ENCODE assay signal across 13 cellular contexts in genomic region chr3:126342991-126343661, GRCh38. TPM values are rescaled to one million over a fixed set of nuclear protein-coding genes. Genes with fewer than 3 reads are reported as not detected.
DNase-seq lines count a peak whose midpoint lies in the region; ATAC-seq, FAIRE-seq and TF ChIP-seq lines count a peak whose summit lies in the region.
"Had no signal": no experiment of that assay in that cellular context is flagged by ENCODE, and none has a peak within 500 bp of the region (broad histone marks: within the 10 kb centered on the region; RNA-seq: fewer than 3 reads in every experiment).

No MANE protein-coding gene starts in this region.

- H3K27me3 Mint-ChIP-seq in activated naive CD8-positive, alpha-beta T cell treated with anti-CD3 and anti-CD28 coated beads, Interleukin-2, amount 10 ng/mL, durations not matched to agents 7 days and 5 days = no peaks in the 10 kb centered on the region
- H3K27me3 Mint-ChIP-seq in activated naive CD8-positive, alpha-beta T cell treated with anti-CD3 and anti-CD28 coated beads for 36 hours = no peaks in the 10 kb centered on the region

- H4K20me1 ChIP-seq in K562 (replicated peaks; ENCODE audit: control insufficient read depth, insufficient read depth, low read length) = no peaks in the 10 kb centered on the region; the same call in 1 of the 2 replicates

- in situ Hi-C loops in K562 (cut with MboI) = no loop called here

- H3K9me3 Mint-ChIP-seq in activated naive CD8-positive, alpha-beta T cell treated with anti-CD3 and anti-CD28 coated beads, Interleukin-2, amount 10 ng/mL, durations not matched to agents 7 days and 5 days = no peaks in the 10 kb centered on the region
- no peaks in the 10 kb centered on the region for H3K9me3 Mint-ChIP-seq in activated naive CD8-positive, alpha-beta T cell treated with anti-CD3 and anti-CD28 coated beads for 36 hours
- H3K9me3 Mint-ChIP-seq: CD4-positive, alpha-beta T cell had no signal

- no peak overlapping the region for H3K4me3 ChIP-seq in K562
- no peak overlapping the region for H3K4me3 ChIP-seq in right lobe of liver
- H3K4me3 ChIP-seq: prostate gland had no signal

- intact Hi-C loops in K562 (cut with micrococcal nuclease) (no loop called here), right lobe of liver (cut with DNase I) (loop anchor here in 1 of 2 donors (10.0 kb wide), 1 partner anchor 78 kb away; no protein-coding TSS in a partner anchor)

- no peak for ATAC-seq in activated naive CD8-positive, alpha-beta T cell treated with anti-CD3 and anti-CD28 coated beads, Interleukin-2, amount 10 ng/mL, durations not matched to agents 7 days and 5 days (ENCODE audit: low read depth)
- ATAC-seq in K562 (peak; percentile 44; the same call in 1 of the 3 replicates), right lobe of liver (peak; percentile 2 to 5 (median 3)), HG02970 (IDR thresholded peaks at IDR 0.05; ENCODE audit: low FRiP score, unreplicated experiment) (no peak)
- ATAC-seq: PC-3 had no signal

- no peaks in the 10 kb centered on the region for H3K4me1 Mint-ChIP-seq in activated naive CD8-positive, alpha-beta T cell treated with anti-CD3 and anti-CD28 coated beads, Interleukin-2, amount 10 ng/mL, durations not matched to agents 7 days and 5 days
- no peaks in the 10 kb centered on the region for H3K4me1 Mint-ChIP-seq in activated naive CD8-positive, alpha-beta T cell treated with anti-CD3 and anti-CD28 coated beads for 36 hours

- no peaks in the 10 kb centered on the region for H3K36me3 Mint-ChIP-seq in activated naive CD8-positive, alpha-beta T cell treated with anti-CD3 and anti-CD28 coated beads, Interleukin-2, amount 10 ng/mL, durations not matched to agents 7 days and 5 days
- H3K36me3 Mint-ChIP-seq in activated naive CD8-positive, alpha-beta T cell treated with anti-CD3 and anti-CD28 coated beads for 36 hours = no peaks in the 10 kb centered on the region

- H3K27ac Mint-ChIP-seq in activated naive CD8-positive, alpha-beta T cell treated with anti-CD3 and anti-CD28 coated beads, Interleukin-2, amount 10 ng/mL, durations not matched to agents 7 days and 5 days = no peak overlapping the region
- H3K27ac Mint-ChIP-seq in activated naive CD8-positive, alpha-beta T cell treated with anti-CD3 and anti-CD28 coated beads for 36 hours = no peak overlapping the region
- H3K27ac Mint-ChIP-seq: CD4-positive, alpha-beta T cell had no signal

- H3K27me3 ChIP-seq in K562 (ENCODE audit: control insufficient read depth in 2 of 2, insufficient read depth in 2 of 2, low read length in 2 of 2) = no peaks in the 10 kb centered on the region; a peak in 1 of 5 replicates
- no peaks in the 10 kb centered on the region for H3K27me3 ChIP-seq in right lobe of liver

- 0 out of 4 replicates have a peak, but pooled peaks of 1 of the 2 experiments have one; percentile 8 for TF ChIP-seq RAD21 in K562 (CRISPR knock-in tag; conservative IDR thresholded peaks at IDR 0.05 in 1 of 2, IDR thresholded peaks at IDR 0.05 in 1 of 2)

- H3K4me1 ChIP-seq in K562 (replicated peaks in 1 of 2; ENCODE audit: control insufficient read depth in 2 of 2, insufficient read depth in 2 of 2, low read length in 2 of 2) = peaks cover 0 to 3% of the 10 kb centered on the region in 2 experiments; a peak in 1 of 5 replicates
- H3K4me1 ChIP-seq in right lobe of liver = peaks cover 0 to 73% (median 34%) of the 10 kb centered on the region in 4 donors
- H3K4me1 ChIP-seq: prostate gland had no signal

- no peak overlapping the region for H3K4me3 Mint-ChIP-seq in activated naive CD8-positive, alpha-beta T cell treated with anti-CD3 and anti-CD28 coated beads, Interleukin-2, amount 10 ng/mL, durations not matched to agents 7 days and 5 days
- no peak overlapping the region for H3K4me3 Mint-ChIP-seq in activated naive CD8-positive, alpha-beta T cell treated with anti-CD3 and anti-CD28 coated beads for 36 hours
- H3K4me3 Mint-ChIP-seq: CD4-positive, alpha-beta T cell had no signal

- H3K9me3 ChIP-seq in K562 (replicated peaks; ENCODE audit: control insufficient read depth, insufficient read depth, low read depth, low read length) (no peaks in the 10 kb centered on the region), right lobe of liver (no peaks in the 10 kb centered on the region)
- H3K9me3 ChIP-seq: prostate gland had no signal

- no peak overlapping the region for H2AFZ ChIP-seq in K562 (ENCODE audit: low read depth, low read length)

- WGBS in K562 (ENCODE audit: insufficient coverage, low coverage, missing lambda C conversion rate) = 76% methylated on average over 4 of the region's 20 CpGs
- WGBS in right lobe of liver (ENCODE audit: insufficient coverage, low coverage, low lambda C conversion rate, missing lambda C conversion rate) = 53% methylated on average over 3 of the region's 20 CpGs

- no peak for TF ChIP-seq POLR2A in K562 (conservative IDR thresholded peaks at IDR 0.05)
- TF ChIP-seq POLR2A in right lobe of liver (IDR thresholded peaks at IDR 0.05) = no peak

- no peak overlapping the region for H3K9ac ChIP-seq in K562 (ENCODE audit: insufficient read depth in 1 of 2, low read depth in 2 of 2, low read length in 2 of 2)

- H3K27ac ChIP-seq in K562 (ENCODE audit: extremely low read depth, low read depth, low read length) (no peak overlapping the region), right lobe of liver (peak overlapping the region in 2 of 3 donors; percentile 56 to 95)
- H3K27ac ChIP-seq: prostate gland had no signal

- FAIRE-seq in K562 (lab: Jason Lieb, UNC) = no peak

- BruUV-seq in K562 (replicated peaks; lab: Mats Ljungman, UMichigan) = no TSS peak

- CTCF ChIA-PET in K562 (lab: Yijun Ruan, JAX; ENCODE audit: low intra/inter-chr PET ratio) = no interaction called here

- POLR2A ChIA-PET in activated naive CD8-positive, alpha-beta T cell treated with anti-CD3 and anti-CD28 coated beads, Interleukin-2, amount 10 ng/mL, durations not matched to agents 7 days and 5 days (lab: Charles Lee) = no interaction called here
- POLR2A ChIA-PET in K562 (lab: Yijun Ruan, JAX) = no interaction called here

- TF ChIP-seq EP300 in K562 (IDR thresholded peaks at IDR 0.05; ENCODE audit: low read length) = no peak

- H3K4me2 ChIP-seq in K562 (ENCODE audit: insufficient read depth, low read length) = no peak overlapping the region

- H3K36me3 ChIP-seq in K562 (ENCODE audit: control insufficient read depth, insufficient read depth, low read length) (no peaks in the 10 kb centered on the region), right lobe of liver (peaks cover 0 to 18% (median 7%) of the 10 kb centered on the region in 4 donors)
- H3K36me3 ChIP-seq: prostate gland had no signal

- H3K79me2 ChIP-seq in K562 (ENCODE audit: control insufficient read depth, insufficient read depth, low read length) = no peaks in the 10 kb centered on the region

- peak; percentile 14 for DNase-seq in activated naive CD8-positive, alpha-beta T cell treated with anti-CD3 and anti-CD28 coated beads, Interleukin-2, amount 10 ng/mL, durations not matched to agents 7 days and 5 days
- no peak for DNase-seq in activated naive CD8-positive, alpha-beta T cell treated with anti-CD3 and anti-CD28 coated beads for 36 hours
- DNase-seq in K562 (ENCODE audit: extremely low read depth in 1 of 4, low spot score in 3 of 4) = peak; percentile 28 to 48 (median 47)
- peak in 1 of 3 donors; percentile 51 for DNase-seq in right lobe of liver
- DNase-seq in NCI-H2196 (lab: John Stamatoyannopoulos, UW; ENCODE audit: unreplicated experiment) = no peak
- no peak for DNase-seq in D341Med (ENCODE audit: low spot score)
- no peak for DNase-seq in occipital lobe (lab: John Stamatoyannopoulos, UW)
- DNase-seq: cortex of kidney, PC-3 had no signal

- no peaks in the 10 kb centered on the region for H3K9me1 ChIP-seq in K562 (ENCODE audit: control insufficient read depth, insufficient read depth, low read length)

- TF ChIP-seq CTCF in K562 (IDR thresholded peaks at IDR 0.05 in 2 of 3, conservative IDR thresholded peaks at IDR 0.05 in 1 of 3; ENCODE audit: insufficient read depth in 2 of 3, low read depth in 1 of 3, low read length in 3 of 3) (no peak), right lobe of liver (IDR thresholded peaks at IDR 0.05) (no peak)

RNA-seq across cellular contexts. Expression of gene KLF15, which starts 14.1 kb away (rescaled TPM):
- total RNA-seq in activated naive CD8-positive, alpha-beta T cell treated with anti-CD3 and anti-CD28 coated beads, Interleukin-2, amount 10 ng/mL, durations not matched to agents 7 days and 5 days = under 1 TPM; 0.11 to 0.22 TPM
- under 1 TPM; 0.41 to 0.42 TPM for total RNA-seq in activated naive CD8-positive, alpha-beta T cell treated with anti-CD3 and anti-CD28 coated beads for 36 hours
- 2.5 and 7.4 TPM in 2 replicates for total RNA-seq in K562 (2011; cell fraction: chromatin; rRNA removed; ENCODE audit: low replicate concordance)
- 6.7 and 7.2 TPM in 2 replicates for total RNA-seq in K562 (2011; cell fraction: nucleolus; rRNA removed)
- 2.3 and 4.8 TPM in 2 replicates for total RNA-seq in K562 (2011; cell fraction: nucleoplasm; rRNA removed)
- total RNA-seq in K562 (2014; rRNA removed) (3.5 and 3.7 TPM in 2 replicates), K562 (2014; rRNA removed; fragmentation: Illumina TruSeq; extraction: Trizol) (0.91 and 1.1 TPM in 2 replicates), K562 (2015; rRNA removed; fragmentation: Illumina TruSeq; extraction: Trizol) (0.83 and 0.91 TPM in 2 replicates), K562 (2021) (3.7 and 4.8 TPM in 2 replicates), right lobe of liver (100 to 1,000 TPM in 2 of 6 experiments, 10 to 100 TPM in 4; 14.4 to 112 (median 89.3) TPM), occipital lobe (2.8 TPM)
- polyA plus RNA-seq in K562 (2011; rRNA removed) (1.7 and 1.9 TPM in 2 replicates), K562 (2014; fragmentation: Illumina TruSeq; extraction: Trizol) (1.2 and 1.8 TPM in 2 replicates), K562 (2014; fragmentation: Nextera tagmentation; extraction: Ambion mirVana) (under 1 TPM; 0.08 to 0.13 TPM), K562 (2014; rRNA removed) (2.8 and 3.2 TPM in 2 replicates)
- polyA plus RNA-seq in K562 (2011; cell fraction: cytosol; rRNA removed) = 1.5 and 4.3 TPM in 2 replicates
- 2.5 and 4.1 TPM in 2 replicates for polyA plus RNA-seq in K562 (2011; cell fraction: nucleus; rRNA removed)
- 1.1 TPM in 2 replicates for polyA plus RNA-seq in K562 (2012)
- polyA minus RNA-seq in K562 (2011; rRNA and poly(A)+ RNA removed) = 0.63 and 0.67 TPM in 2 replicates
- polyA minus RNA-seq in K562 (2011; cell fraction: cytosol; rRNA and poly(A)+ RNA removed) = 0.46 and 0.76 TPM in 2 replicates
- polyA minus RNA-seq in K562 (2011; cell fraction: nucleus; rRNA and poly(A)+ RNA removed) = 5.0 TPM in 2 replicates
- total RNA-seq: PC-3 had no signal

RNA-seq across cellular contexts. Expression of gene CFAP100, which starts 51.6 kb away (rescaled TPM):
- not detected for total RNA-seq in activated naive CD8-positive, alpha-beta T cell treated with anti-CD3 and anti-CD28 coated beads, Interleukin-2, amount 10 ng/mL, durations not matched to agents 7 days and 5 days
- total RNA-seq in activated naive CD8-positive, alpha-beta T cell treated with anti-CD3 and anti-CD28 coated beads for 36 hours = not detected
- not detected in 2 replicates for total RNA-seq in K562 (2011; cell fraction: chromatin; rRNA removed; ENCODE audit: low replicate concordance)
- total RNA-seq in K562 (2011; cell fraction: nucleolus; rRNA removed) = not detected in 2 replicates
- not detected in 2 replicates for total RNA-seq in K562 (2011; cell fraction: nucleoplasm; rRNA removed)
- total RNA-seq in K562 (2014; rRNA removed) = not detected in 2 replicates
- not detected in 2 replicates for total RNA-seq in K562 (2014; rRNA removed; fragmentation: Illumina TruSeq; extraction: Trizol)
- not detected in 2 replicates for total RNA-seq in K562 (2015; rRNA removed; fragmentation: Illumina TruSeq; extraction: Trizol)
- total RNA-seq in K562 (2021) = not detected in 2 replicates
- not detected in 2 replicates for polyA plus RNA-seq in K562 (2011; rRNA removed)
- polyA plus RNA-seq in K562 (2011; cell fraction: cytosol; rRNA removed) = not detected in 2 replicates
- polyA plus RNA-seq in K562 (2011; cell fraction: nucleus; rRNA removed) = not detected in 2 replicates
- polyA plus RNA-seq in K562 (2012) = not detected in 2 replicates
- polyA plus RNA-seq in K562 (2014; fragmentation: Illumina TruSeq; extraction: Trizol) = not detected in 2 replicates
- not detected for polyA plus RNA-seq in K562 (2014; fragmentation: Nextera tagmentation; extraction: Ambion mirVana)
- polyA plus RNA-seq in K562 (2014; rRNA removed) = not detected in 2 replicates
- not detected in 2 replicates for polyA minus RNA-seq in K562 (2011; rRNA and poly(A)+ RNA removed)
- not detected in 2 replicates for polyA minus RNA-seq in K562 (2011; cell fraction: cytosol; rRNA and poly(A)+ RNA removed)
- polyA minus RNA-seq in K562 (2011; cell fraction: nucleus; rRNA and poly(A)+ RNA removed) = not detected in 2 replicates
- not detected for total RNA-seq in right lobe of liver
- 2.0 TPM for total RNA-seq in occipital lobe
- total RNA-seq: CD4-positive, alpha-beta T cell; LHCN-M2; PC-3 had no signal

Comparison
In these comparisons a context has a peak if more than half of its experiments do, and no peak if none do; other contexts are left out.
1. DNase-seq: peak in activated naive CD8-positive, alpha-beta T cell treated with anti-CD3 and anti-CD28 coated beads, Interleukin-2, amount 10 ng/mL, durations not matched to agents 7 days and 5 days (single experiment) and K562 (4 of 4); none in activated naive CD8-positive, alpha-beta T cell treated with anti-CD3 and anti-CD28 coated beads for 36 hours (single experiment), NCI-H2196 (single experiment), D341Med (single experiment) and occipital lobe (single experiment).
2. ATAC-seq: peak in K562 (single experiment) and right lobe of liver (4 of 4); none in activated naive CD8-positive, alpha-beta T cell treated with anti-CD3 and anti-CD28 coated beads, Interleukin-2, amount 10 ng/mL, durations not matched to agents 7 days and 5 days (single experiment) and HG02970 (single experiment).